Comparison of ENCODE assay signal across 8 cellular contexts in genomic region chr11:18012906-18013781, GRCh38. TPM values are rescaled to one million over a fixed set of nuclear protein-coding genes. Genes with fewer than 3 reads are reported as not detected.
DNase-seq lines count a peak whose midpoint lies in the region; ATAC-seq and TF ChIP-seq lines count a peak whose summit lies in the region.

Gene SERGEF (minus strand): TSS chr11:18013047. CDS start chr11:18013010, 37 bp downstream.

- ATAC-seq in GM18505 (IDR thresholded peaks at IDR 0.05; ENCODE audit: unreplicated experiment) (peak; percentile 96), HG02970 (IDR thresholded peaks at IDR 0.05; ENCODE audit: low FRiP score, unreplicated experiment) (peak; percentile 96)

- peak; percentile 95 for TF ChIP-seq POLR2A in GM18505 (IDR thresholded peaks at IDR 0.05; ENCODE audit: borderline replicate concordance, extremely low read depth, insufficient read depth, insufficient read length)

- DNase-seq in NCI-H187 treated with DMSO at 0.1 percent for 48 hours (lab: John Stamatoyannopoulos, UW) (peak; percentile 52), T-helper 2 cell (peak; percentile 82 to 97 (median 91)), hepatic stellate cell (ENCODE audit: low spot score) (peak; percentile 82), renal cortical epithelial cell (ENCODE audit: low read depth) (peak; percentile 68), cortex of kidney (lab: John Stamatoyannopoulos, UW) (no peak)

- peak within 1 kb of the TSS; percentile 90 for H3K27ac ChIP-seq in angular gyrus (ENCODE audit: low read depth, low read length)

RNA-seq across cellular contexts. Expression of gene SERGEF, which starts in this region (rescaled TPM):
- 29.5 and 31.3 TPM in 2 replicates for total RNA-seq in renal cortical epithelial cell
